Comparison of ENCODE assay signal across 25 cellular contexts in the genomic region with DNA sequence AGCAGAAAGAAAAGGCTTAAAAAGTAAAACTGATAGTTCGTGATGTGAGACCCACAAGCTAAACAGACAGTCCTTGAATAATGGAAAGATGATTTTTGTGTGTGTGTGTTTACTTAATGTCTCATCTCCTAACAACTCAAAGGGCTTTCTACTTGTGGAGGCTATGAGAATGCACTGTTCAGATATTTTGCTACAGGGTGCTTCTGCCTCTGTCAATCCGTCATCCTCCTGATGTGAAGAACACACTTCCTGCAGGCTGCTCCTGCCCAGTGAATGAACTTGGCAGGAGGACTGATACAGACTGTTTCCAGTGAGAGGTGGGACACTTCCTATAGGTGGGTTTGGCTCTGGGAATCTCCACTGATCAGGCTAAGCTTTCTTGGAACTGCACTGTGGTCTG.
A peak's percentile ranks its signal among the peaks of the same experiment; 100 is the strongest.
DNase-seq lines count a peak whose midpoint lies in the region; ATAC-seq and TF ChIP-seq lines count a peak whose summit lies in the region.
"Had no signal": no experiment of that assay in that cellular context is flagged by ENCODE, and none has a peak within 500 bp of the region (broad histone marks: within the 10 kb centered on the region; RNA-seq: fewer than 3 reads in every experiment).

No MANE protein-coding gene starts in this region.

- no peak for ATAC-seq in thoracic aorta (ENCODE audit: insufficient number of reproducible peaks, low FRiP score, low read depth)
- no peak for ATAC-seq in GM21526 (IDR thresholded peaks at IDR 0.05; ENCODE audit: low FRiP score, unreplicated experiment)
- ATAC-seq: activated naive CD4-positive, alpha-beta T cell treated with anti-CD3 and anti-CD28 coated beads, Interleukin-2, amount 50 U/mL, for 72 hours; activated T-helper 17 cell treated with anti-CD3 and anti-CD28 coated beads, Interleukin-2, amount 50 U/mL, for 72 hours; K562; mucosa of descending colon; upper lobe of right lung had no signal

- H3K27me3 ChIP-seq in ascending aorta (no peaks in the 10 kb centered on the region), right atrium auricular region (no peaks in the 10 kb centered on the region), thoracic aorta (replicated peaks; ENCODE audit: insufficient read depth) (no peaks in the 10 kb centered on the region)
- H3K27me3 ChIP-seq: BLaER1 treated with 17β-estradiol and CSF1 and Interleukin-3, amounts not matched to agents 10 nM and 100 nM; MG63; upper lobe of right lung had no signal

- peak overlapping the region; percentile 62 to 70 for H3K27ac ChIP-seq in ascending aorta
- peak overlapping the region; percentile 5 to 65 for H3K27ac ChIP-seq in right atrium auricular region
- H3K27ac ChIP-seq in thoracic aorta = peak overlapping the region; percentile 22 to 60
- H3K27ac ChIP-seq: BLaER1 treated with 17β-estradiol and CSF1 and Interleukin-3, amounts not matched to agents 10 nM and 100 nM; upper lobe of right lung had no signal

- DNase-seq in HT1080 (ENCODE audit: low read depth) (peak; percentile 21), ascending aorta (ENCODE audit: low spot score in 2 of 2) (no peak), right atrium auricular region (ENCODE audit: low spot score) (no peak), thoracic aorta (ENCODE audit: low spot score) (no peak), NCI-H2029 (lab: John Stamatoyannopoulos, UW) (no peak), midbrain (lab: John Stamatoyannopoulos, UW) (no peak)
- DNase-seq: activated CD4-positive, alpha-beta T cell treated with anti-CD3 and anti-CD28 coated beads, Interleukin-2, amount 50 U/mL, for 1 hour; aorta; Calu3; erythroblast; GM23248; MG63; mucosa of descending colon; NCI-H2081; NCI-H345; NCI-H774; posterior cingulate gyrus; stimulated activated CD4-positive, alpha-beta T cell treated with anti-CD3 and anti-CD28 coated beads, Interleukin-1b, Interleukin-23, amount 100 ng/mL, for 48 hours; upper lobe of right lung had no signal

- H3K4me1 ChIP-seq in ascending aorta (peaks cover 2 to 27% of the 10 kb centered on the region in 2 donors), right atrium auricular region (peaks cover 0 to 23% of the 10 kb centered on the region in 2 donors), thoracic aorta (ENCODE audit: control insufficient read depth in 1 of 2, low read depth in 2 of 2) (peaks cover 17 to 37% of the 10 kb centered on the region in 2 donors)
- H3K4me1 ChIP-seq: BLaER1 treated with 17β-estradiol and CSF1 and Interleukin-3, amounts not matched to agents 10 nM and 100 nM; upper lobe of right lung had no signal

- H3K9me3 ChIP-seq in ascending aorta (peaks cover 0 to 4% of the 10 kb centered on the region in 2 donors), right atrium auricular region (no peaks in the 10 kb centered on the region), thoracic aorta (no peaks in the 10 kb centered on the region)
- H3K9me3 ChIP-seq: mucosa of descending colon, upper lobe of right lung had no signal

- TF ChIP-seq CTCF in ascending aorta (IDR thresholded peaks at IDR 0.05) (no peak), right atrium auricular region (IDR thresholded peaks at IDR 0.05) (no peak), thoracic aorta (IDR thresholded peaks at IDR 0.05) (no peak)

- H3K4me3 ChIP-seq in ascending aorta (no peak overlapping the region), right atrium auricular region (no peak overlapping the region), thoracic aorta (no peak overlapping the region)
- H3K4me3 ChIP-seq: BLaER1 treated with 17β-estradiol and CSF1 and Interleukin-3, amounts not matched to agents 10 nM and 100 nM; GM23248; K562; MG63; mucosa of descending colon; skin epidermis; upper lobe of right lung had no signal

- no peaks in the 10 kb centered on the region for H3K36me3 ChIP-seq in ascending aorta
- H3K36me3 ChIP-seq in right atrium auricular region = no peaks in the 10 kb centered on the region
- H3K36me3 ChIP-seq in thoracic aorta = no peaks in the 10 kb centered on the region
- H3K36me3 ChIP-seq: BLaER1 treated with 17β-estradiol and CSF1 and Interleukin-3, amounts not matched to agents 10 nM and 100 nM; MG63; upper lobe of right lung had no signal

- intact Hi-C loops in ascending aorta (cut with DNase I) = loop anchor here (5.0 kb wide), 2 partner anchors 88 to 227 kb away; no protein-coding TSS in a partner anchor
